Comparison of ENCODE assay signal across 9 cellular contexts in the genomic region with DNA sequence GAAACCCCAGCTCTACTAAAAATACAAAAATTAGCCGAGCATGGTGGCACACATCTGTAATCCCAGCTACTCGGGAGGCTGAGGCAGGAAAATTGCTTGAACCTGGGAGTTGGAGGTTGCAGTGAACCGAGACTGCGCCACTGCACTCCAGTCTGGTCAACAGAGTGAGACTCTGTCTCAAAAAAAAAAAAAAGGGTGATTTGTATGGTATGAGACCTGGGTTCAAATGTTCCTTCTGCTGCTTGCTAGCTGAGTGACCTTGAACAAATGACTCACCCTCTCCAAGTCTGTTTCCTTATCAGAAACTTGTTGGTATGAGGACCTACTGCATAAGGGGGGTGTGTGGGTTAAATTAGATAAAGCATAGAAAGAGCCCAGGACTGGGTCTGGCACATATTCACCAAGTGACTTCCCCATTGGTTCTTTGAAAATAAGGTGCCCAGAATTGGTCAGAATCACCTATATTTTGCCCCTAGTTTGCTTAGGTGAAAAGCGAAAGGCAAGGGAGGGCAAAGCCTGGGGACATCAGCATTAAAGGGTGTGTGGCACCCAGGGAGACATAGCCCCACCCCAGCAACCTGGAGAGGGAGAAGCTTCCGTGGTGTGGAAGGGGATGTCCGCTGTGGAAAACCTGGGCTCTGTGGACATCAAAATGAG. TPM values are rescaled to one million over a fixed set of nuclear protein-coding genes. Genes with fewer than 3 reads are reported as not detected.
DNase-seq lines count a peak whose midpoint lies in the region; ATAC-seq and TF ChIP-seq lines count a peak whose summit lies in the region.
"Had no signal": no experiment of that assay in that cellular context is flagged by ENCODE, and none has a peak within 500 bp of the region (broad histone marks: within the 10 kb centered on the region; RNA-seq: fewer than 3 reads in every experiment).

No MANE protein-coding gene starts in this region.

- peak overlapping the region; percentile 18; the same call in 1 of the 2 replicates for H3K27ac Mint-ChIP-seq in HFFc6
- peak overlapping the region; percentile 84 for H3K27ac Mint-ChIP-seq in stimulated activated effector memory CD8-positive, alpha-beta T cell treated with anti-CD3 and anti-CD28 coated beads, Interleukin-12 subunit alpha, Interleukin-12 subunit beta, amount 100 ng/mL, for 72 hours

- H3K4me3 Mint-ChIP-seq in HFFc6: no peak overlapping the region
- no peak overlapping the region for H3K4me3 Mint-ChIP-seq in stimulated activated effector memory CD8-positive, alpha-beta T cell treated with anti-CD3 and anti-CD28 coated beads, Interleukin-12 subunit alpha, Interleukin-12 subunit beta, amount 100 ng/mL, for 72 hours

- ATAC-seq in stimulated activated effector memory CD8-positive, alpha-beta T cell treated with anti-CD3 and anti-CD28 coated beads, Interleukin-12 subunit alpha, Interleukin-12 subunit beta, amount 100 ng/mL, for 72 hours: no peak
- no peak for ATAC-seq in right cardiac atrium

- CTCF ChIA-PET in RWPE1 (lab: Yijun Ruan, JAX): interaction anchor here (0.7 kb wide), 1 partner anchor 37 kb away, joined by 3 read pairs; no protein-coding TSS in a partner anchor

- H3K4me1 ChIP-seq in esophagus (ENCODE audit: control insufficient read depth in 2 of 2, insufficient read depth in 2 of 2, low read length in 1 of 2) (peaks cover 3 to 4% of the 10 kb centered on the region in 2 donors), right cardiac atrium (ENCODE audit: control insufficient read depth, insufficient read depth, low read length) (peaks cover 5% of the 10 kb centered on the region)

- no peak for TF ChIP-seq CTCF in HFFc6 (IDR thresholded peaks at IDR 0.05)
- TF ChIP-seq CTCF in RWPE1 (conservative IDR thresholded peaks at IDR 0.05; ENCODE audit: low read depth): no peak

- H3K9me3 Mint-ChIP-seq in HFFc6: no peaks in the 10 kb centered on the region
- H3K9me3 Mint-ChIP-seq in stimulated activated effector memory CD8-positive, alpha-beta T cell treated with anti-CD3 and anti-CD28 coated beads, Interleukin-12 subunit alpha, Interleukin-12 subunit beta, amount 100 ng/mL, for 72 hours: no peaks in the 10 kb centered on the region

- H3K9me3 ChIP-seq in esophagus (ENCODE audit: control insufficient read depth in 2 of 2, insufficient read depth in 1 of 2, low read depth in 1 of 2, low read length in 1 of 2) (no peaks in the 10 kb centered on the region), right cardiac atrium (ENCODE audit: control insufficient read depth, low read length) (no peaks in the 10 kb centered on the region)

- POLR2A ChIA-PET in RWPE1 (lab: Yijun Ruan, JAX; ENCODE audit: low non-redundant PET): no interaction called here

- 90 to 96% methylated on average over 7 of the region's 7 CpGs for WGBS in esophagus, 2 donors
- 93% methylated on average over 7 of the region's 7 CpGs for WGBS in right cardiac atrium

- H3K27me3 Mint-ChIP-seq in HFFc6 (ENCODE audit: insufficient read depth): no peaks in the 10 kb centered on the region; the same call in 1 of the 2 replicates

- H3K27ac ChIP-seq in RWPE1 (peak overlapping the region; percentile 57), esophagus (ENCODE audit: low read depth in 2 of 2, low read length in 1 of 2) (peak overlapping the region; percentile 68 to 82), right cardiac atrium (ENCODE audit: low read length) (no peak overlapping the region)

- H3K27me3 ChIP-seq in esophagus (ENCODE audit: control insufficient read depth in 1 of 2, insufficient read depth in 2 of 2, low read length in 2 of 2) (no peaks in the 10 kb centered on the region), right cardiac atrium (ENCODE audit: control insufficient read depth, insufficient read depth) (no peaks in the 10 kb centered on the region)

- peaks cover 0 to 3% of the 10 kb centered on the region in 2 donors for H3K36me3 ChIP-seq in esophagus (ENCODE audit: control insufficient read depth in 2 of 2, insufficient read depth in 2 of 2, low read length in 1 of 2)

- H3K4me1 Mint-ChIP-seq in HFFc6 (ENCODE audit: low read depth): peaks cover 53% of the 10 kb centered on the region
- peaks cover 50% of the 10 kb centered on the region for H3K4me1 Mint-ChIP-seq in stimulated activated effector memory CD8-positive, alpha-beta T cell treated with anti-CD3 and anti-CD28 coated beads, Interleukin-12 subunit alpha, Interleukin-12 subunit beta, amount 100 ng/mL, for 72 hours

- H3K4me3 ChIP-seq in esophagus (ENCODE audit: low read depth in 1 of 2, low read length in 2 of 2) (no peak overlapping the region), right cardiac atrium (ENCODE audit: low read length) (no peak overlapping the region)

- DNase-seq in HFFc6: no peak
- DNase-seq in RWPE1 (ENCODE audit: low spot score): no peak
- DNase-seq in stimulated activated effector memory CD8-positive, alpha-beta T cell treated with anti-CD3 and anti-CD28 coated beads, Interleukin-12 subunit alpha, Interleukin-12 subunit beta, amount 100 ng/mL, for 72 hours (ENCODE audit: low spot score in 2 of 2): no peak
- DNase-seq in NCI-H1436 (lab: John Stamatoyannopoulos, UW): no peak
- no peak for DNase-seq in NCI-H1092 (lab: John Stamatoyannopoulos, UW)
- DNase-seq in right cardiac atrium: no peak
- DNase-seq: NCI-H1436 treated with DMSO at 0.1 percent for 48 hours; stimulated activated CD4-positive, alpha-beta T cell treated with anti-CD3 and anti-CD28 coated beads, Interleukin-2, amount 100 ng/mL, for 24 hours had no signal

- H3K36me3 Mint-ChIP-seq in HFFc6 (ENCODE audit: low read depth): no peaks in the 10 kb centered on the region
- H3K36me3 Mint-ChIP-seq in stimulated activated effector memory CD8-positive, alpha-beta T cell treated with anti-CD3 and anti-CD28 coated beads, Interleukin-12 subunit alpha, Interleukin-12 subunit beta, amount 100 ng/mL, for 72 hours: peaks cover 26% of the 10 kb centered on the region

- intact Hi-C loops in right cardiac atrium (cut with DNase I): no loop called here

RNA-seq across cellular contexts. Expression of gene SLC25A25, which starts 9.9 kb away (rescaled TPM):
- 10 to 100 TPM; 16.5 to 20.7 (median 18.4) TPM for total RNA-seq in HFFc6 (2021; fragmentation: NEBNext Ultra II Directional; extraction: Animal tissue kit (Norgen Biotek cat#: 25700))
- polyA plus RNA-seq in esophagus: 1 to 10 TPM; 9.6 to 10.0 TPM
- 10 to 100 TPM in 1 of 4 donors, 1 to 10 TPM in 3; 6.3 to 16.1 (median 7.0) TPM for total RNA-seq in right cardiac atrium
- polyA plus RNA-seq in right cardiac atrium: 5.8 TPM

RNA-seq across cellular contexts. Expression of gene NAIF1, which starts 10.9 kb away (rescaled TPM):
- total RNA-seq in HFFc6 (2021; fragmentation: NEBNext Ultra II Directional; extraction: Animal tissue kit (Norgen Biotek cat#: 25700)): 10 to 100 TPM in 3 of 6 experiments, 1 to 10 TPM in 3; 8.7 to 11.5 (median 9.8) TPM
- polyA plus RNA-seq in esophagus (1 to 10 TPM; 6.1 to 6.9 TPM), right cardiac atrium (5.0 TPM)
- total RNA-seq in right cardiac atrium: 1 to 10 TPM; 6.1 to 8.7 (median 6.4) TPM

RNA-seq across cellular contexts. Expression of gene PTGES2, which starts 49.6 kb away (rescaled TPM):
- 10 to 100 TPM; 68.5 to 82.8 (median 70.6) TPM for total RNA-seq in HFFc6 (2021; fragmentation: NEBNext Ultra II Directional; extraction: Animal tissue kit (Norgen Biotek cat#: 25700))
- polyA plus RNA-seq in esophagus (10 to 100 TPM; 59.0 to 59.4 TPM), right cardiac atrium (162 TPM)
- total RNA-seq in right cardiac atrium: 100 to 1,000 TPM; 122 to 128 (median 126) TPM
